Comparison of ENCODE assay signal across 8 cellular contexts in the genomic region with DNA sequence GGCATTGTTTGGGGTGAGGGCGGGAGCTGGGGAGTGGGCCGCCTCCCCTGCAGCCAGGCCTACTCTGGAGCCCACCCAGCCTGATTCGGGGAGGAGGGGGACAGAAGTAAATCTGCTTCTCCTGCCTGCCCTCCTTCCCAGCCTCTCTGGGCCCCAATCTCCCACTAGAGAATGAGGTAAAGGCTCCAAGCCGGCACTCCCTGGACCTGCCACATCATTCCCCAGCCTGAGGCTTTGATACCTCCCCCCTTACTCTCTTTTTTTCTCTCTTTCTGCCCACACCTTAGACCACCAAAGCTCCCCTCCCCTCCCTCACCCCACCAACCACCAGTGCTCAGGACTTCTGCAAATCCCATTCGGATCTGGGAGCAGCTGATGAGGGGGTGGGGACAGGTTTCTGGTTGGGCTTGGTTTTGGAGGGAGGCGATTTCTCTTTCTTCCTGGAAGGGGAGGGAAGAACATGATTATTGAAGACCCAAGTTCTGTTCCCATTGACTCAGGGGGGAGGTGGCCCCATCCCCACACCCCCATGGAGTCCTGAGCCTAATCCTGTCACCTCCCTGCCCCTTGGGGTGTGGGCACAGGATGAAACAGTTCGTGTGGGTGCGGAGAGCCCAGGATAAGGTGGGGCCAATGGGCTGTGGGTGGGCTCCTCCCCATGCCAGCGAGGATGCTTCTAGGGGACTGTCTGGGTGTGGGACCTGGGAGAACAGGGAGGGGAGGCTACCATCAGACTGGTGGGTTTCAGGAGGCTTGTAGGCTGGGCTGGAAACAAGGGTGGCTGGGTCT. TPM values are rescaled to one million over a fixed set of nuclear protein-coding genes. Genes with fewer than 3 reads are reported as not detected.
A peak's percentile ranks its signal among the peaks of the same experiment; 100 is the strongest.
DNase-seq lines count a peak whose midpoint lies in the region; ATAC-seq and TF ChIP-seq lines count a peak whose summit lies in the region.

No MANE protein-coding gene starts in this region.

- H3K4me3 ChIP-seq in NB4 (ENCODE audit: low read depth, low read length), result peak overlapping the region; percentile 69
- peak overlapping the region; percentile 97 for H3K4me3 ChIP-seq in brain microvascular endothelial cell (ENCODE audit: low read depth, low read length)
- peak overlapping the region; percentile 62 for H3K4me3 ChIP-seq in lung
- peak overlapping the region; percentile 84 to 100 (median 88) for H3K4me3 ChIP-seq in transverse colon

- H3K27ac ChIP-seq in brain microvascular endothelial cell (peak overlapping the region; percentile 95), lung (ENCODE audit: low read depth in 1 of 2, low read length in 1 of 2) (peak overlapping the region; percentile 98 to 99), transverse colon (peak overlapping the region; percentile 98 to 100 (median 98))

- in situ Hi-C loops in brain microvascular endothelial cell (cut with HindIII; ENCODE audit: low pct_ligation_motif_present, low sequenced_read_pairs), result no loop called here
- in situ Hi-C loops in transverse colon (cut with MboI; ENCODE audit: low pct_ligation_motif_present in 1 of 4, low pct_unique_long_range_greater_than_20kb in 1 of 4, low sequenced_read_pairs in 3 of 4), result no loop called here

- peak; percentile 54 for DNase-seq in CD1c-positive myeloid dendritic cell (ENCODE audit: extremely low spot score)
- DNase-seq in NB4 (ENCODE audit: low read depth), result peak; percentile 33
- peak; percentile 12 for DNase-seq in brain microvascular endothelial cell
- DNase-seq in lung (ENCODE audit: low spot score), result peak; percentile 39
- no peak for DNase-seq in transverse colon
- no peak for DNase-seq in NCI-H2196 treated with DMSO at 0.1 percent for 48 hours (lab: John Stamatoyannopoulos, UW; ENCODE audit: unreplicated experiment)
- DNase-seq in amniotic stem cell (lab: John Stamatoyannopoulos, UW), result no peak

- H3K9me3 ChIP-seq in lung (ENCODE audit: control insufficient read depth in 2 of 2, insufficient read depth in 1 of 2, low read length in 1 of 2) (no peaks in the 10 kb centered on the region), transverse colon (no peaks in the 10 kb centered on the region)

- H3K36me3 ChIP-seq in brain microvascular endothelial cell (replicated peaks) (peaks cover 38% of the 10 kb centered on the region), lung (ENCODE audit: control insufficient read depth in 2 of 2, insufficient read depth in 2 of 2, low read length in 2 of 2) (no peaks in the 10 kb centered on the region), transverse colon (no peaks in the 10 kb centered on the region)

- no peak for TF ChIP-seq POLR2A in NB4 (IDR thresholded peaks at IDR 0.05; ENCODE audit: extremely low read depth, insufficient read length)
- no peak for TF ChIP-seq POLR2A in transverse colon (IDR thresholded peaks at IDR 0.05)

- TF ChIP-seq CTCF in NB4 (IDR thresholded peaks at IDR 0.05; ENCODE audit: low read depth, low read length) (no peak), brain microvascular endothelial cell (IDR thresholded peaks at IDR 0.05; ENCODE audit: low read depth, low read length, missing control alignments) (no peak), lung (IDR thresholded peaks at IDR 0.05; ENCODE audit: control extremely low read depth, extremely low read depth) (no peak), transverse colon (IDR thresholded peaks at IDR 0.05) (no peak)

- intact Hi-C loops in transverse colon (cut with DNase I; ENCODE audit: low total_unique reads), result loop anchor here (10.0 kb wide), 1 partner anchor 227 kb away; a partner anchor contains a TSS

- TF ChIP-seq EP300 in transverse colon (IDR thresholded peaks at IDR 0.05; ENCODE audit: low read depth), result no peak

- 6 to 13% methylated on average over 7 to 9 of the region's 9 CpGs for WGBS in lung, 2 donors
- 11 to 18% methylated on average over 4 to 9 of the region's 9 CpGs for WGBS in transverse colon (ENCODE audit: low coverage in 1 of 2), 2 donors

- H3K27me3 ChIP-seq in brain microvascular endothelial cell (replicated peaks), result no peaks in the 10 kb centered on the region
- H3K27me3 ChIP-seq in lung (ENCODE audit: control insufficient read depth, insufficient read depth), result no peaks in the 10 kb centered on the region
- no peaks in the 10 kb centered on the region for H3K27me3 ChIP-seq in transverse colon

- H3K4me1 ChIP-seq in lung (ENCODE audit: control insufficient read depth in 2 of 2, insufficient read depth in 2 of 2, low read length in 2 of 2) (peaks cover 15 to 36% of the 10 kb centered on the region in 2 donors), transverse colon (peaks cover 37 to 64% (median 56%) of the 10 kb centered on the region in 4 donors)

- ATAC-seq in lung (ENCODE audit: insufficient read depth, low FRiP score) (no peak), HG02759 (IDR thresholded peaks at IDR 0.05; ENCODE audit: unreplicated experiment) (no peak)

RNA-seq across cellular contexts. Expression of a gene that starts 1.3 kb away (rescaled TPM):
- total RNA-seq in lung, result 100 to 1,000 TPM in 1 of 2 donors, 10 to 100 TPM in 1; 47.3 to 140 TPM
- 100 to 1,000 TPM in 1 of 2 donors, 10 to 100 TPM in 1; 53.9 to 103 TPM for polyA plus RNA-seq in lung
- total RNA-seq in transverse colon, result 100 to 1,000 TPM in 1 of 4 donors, 10 to 100 TPM in 3; 74.3 to 187 (median 86.0) TPM

RNA-seq across cellular contexts. Expression of a gene that starts 8.0 kb away (rescaled TPM):
- total RNA-seq in lung (10 to 100 TPM; 37.3 to 61.8 TPM), transverse colon (100 to 1,000 TPM in 3 of 4 donors, 10 to 100 TPM in 1; 54.6 to 165 (median 105) TPM)
- 10 to 100 TPM; 60.8 to 83.9 TPM for polyA plus RNA-seq in lung

RNA-seq across cellular contexts. Expression of a gene that starts 32.3 kb away (rescaled TPM):
- total RNA-seq in lung (1 to 10 TPM; 2.0 to 6.0 TPM), transverse colon (1 to 10 TPM; 1.2 to 5.4 (median 1.7) TPM)
- polyA plus RNA-seq in lung, result 1 to 10 TPM; 2.8 to 3.8 TPM

Comparison
In these comparisons a context has a peak if more than half of its experiments do, and no peak if none do; other contexts are left out.
1. DNase-seq: peak in CD1c-positive myeloid dendritic cell (single experiment), NB4 (single experiment), brain microvascular endothelial cell (single experiment) and lung (single experiment); none in transverse colon (single experiment), NCI-H2196 treated with DMSO at 0.1 percent for 48 hours (single experiment) and amniotic stem cell (single experiment).
2. Peak in every context shown above with its lines, with median percentiles within 50 percentile points of each other: H3K4me3 ChIP-seq and H3K27ac ChIP-seq.